ENCODE assay signal across 24 cellular contexts in the genomic region with DNA sequence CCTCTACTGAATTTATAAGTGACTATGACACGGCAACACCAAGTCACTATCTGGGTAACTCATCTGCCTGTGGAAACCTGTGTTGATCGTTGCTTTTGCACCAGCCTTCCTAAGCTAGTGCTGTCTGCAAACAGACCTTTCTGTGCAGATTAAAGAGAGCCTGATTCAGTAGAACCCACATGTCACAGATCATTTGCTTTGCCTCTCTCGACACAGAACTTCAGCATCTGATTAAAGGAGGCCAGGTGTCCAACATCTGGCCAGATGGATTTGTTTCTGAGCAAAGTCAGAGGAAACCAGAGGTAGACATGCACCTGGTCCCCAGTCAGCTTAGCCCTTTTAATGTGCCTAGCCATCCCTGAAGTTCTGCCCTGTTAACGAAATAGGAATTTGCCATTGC. TPM values are rescaled to one million over a fixed set of nuclear protein-coding genes. Genes with fewer than 3 reads are reported as not detected.
A peak's percentile ranks its signal among the peaks of the same experiment; 100 is the strongest.
DNase-seq lines count a peak whose midpoint lies in the region; ATAC-seq and TF ChIP-seq lines count a peak whose summit lies in the region.
"Had no signal": no experiment of that assay in that cellular context is flagged by ENCODE, and none has a peak within 500 bp of the region (broad histone marks: within the 10 kb centered on the region; RNA-seq: fewer than 3 reads in every experiment).

No MANE protein-coding gene starts in this region.

- no peaks in the 10 kb centered on the region for H3K9me3 Mint-ChIP-seq in naive thymus-derived CD8-positive, alpha-beta T cell
- no peaks in the 10 kb centered on the region for H3K9me3 Mint-ChIP-seq in CD4-positive, alpha-beta memory T cell
- H3K9me3 Mint-ChIP-seq: T-cell had no signal

- 0 out of 2 replicates have a peak overlapping the region, but pooled peaks have one; percentile 9 for H3K4me2 ChIP-seq in DOHH2 (ENCODE audit: low read length)
- H3K4me2 ChIP-seq: hepatocyte had no signal

- H3K27ac ChIP-seq in DOHH2 (ENCODE audit: low read depth, low read length) = no peak overlapping the region
- H3K27ac ChIP-seq in effector memory CD4-positive, alpha-beta T cell (ENCODE audit: insufficient read depth, low read length, poor library complexity, severe bottlenecking) = no peak overlapping the region
- H3K27ac ChIP-seq in CD4-positive, alpha-beta memory T cell (ENCODE audit: low read depth, low read length) = no peak overlapping the region
- H3K27ac ChIP-seq: esophagus squamous epithelium, hepatocyte had no signal

- H3K4me1 Mint-ChIP-seq in naive thymus-derived CD8-positive, alpha-beta T cell = no peaks in the 10 kb centered on the region
- H3K4me1 Mint-ChIP-seq in CD4-positive, alpha-beta memory T cell = no peaks in the 10 kb centered on the region
- H3K4me1 Mint-ChIP-seq: activated CD8-positive, alpha-beta memory T cell treated with anti-CD3 and anti-CD28 coated beads, Interleukin-2, amount 10 ng/mL, durations not matched to agents 7 days and 5 days; T-cell had no signal

- H3K36me3 Mint-ChIP-seq in naive thymus-derived CD8-positive, alpha-beta T cell = no peaks in the 10 kb centered on the region
- H3K36me3 Mint-ChIP-seq in CD4-positive, alpha-beta memory T cell = no peaks in the 10 kb centered on the region
- H3K36me3 Mint-ChIP-seq: activated CD8-positive, alpha-beta memory T cell treated with anti-CD3 and anti-CD28 coated beads, Interleukin-2, amount 10 ng/mL, durations not matched to agents 7 days and 5 days; T-cell; WTC11 had no signal

- ATAC-seq in GM19351 (IDR thresholded peaks at IDR 0.05; ENCODE audit: unreplicated experiment) (peak; percentile 56), HG02642 (IDR thresholded peaks at IDR 0.05; ENCODE audit: poor library complexity, unreplicated experiment) (peak; percentile 72), HG03378 (IDR thresholded peaks at IDR 0.05; ENCODE audit: unreplicated experiment) (peak; percentile 34)
- ATAC-seq in naive thymus-derived CD8-positive, alpha-beta T cell = no peak
- ATAC-seq in stimulated activated naive CD8-positive, alpha-beta T cell treated with anti-CD3 and anti-CD28 coated beads, Interleukin-15, Interleukin-2, amounts not matched to agents 100 U/mL and 50 U/mL, for 24 hours = no peak
- ATAC-seq: activated CD8-positive, alpha-beta memory T cell treated with anti-CD3 and anti-CD28 coated beads, Interleukin-2, amount 10 ng/mL, durations not matched to agents 7 days and 5 days; T-cell; WTC11 had no signal

- H3F3A ChIP-seq in DOHH2 (ENCODE audit: control insufficient read depth, insufficient read depth) = no peaks in the 10 kb centered on the region

- CTCF ChIA-PET in CD4-positive, alpha-beta memory T cell (lab: Charles Lee; ENCODE audit: partially characterized antibody) = interaction anchor here (0.9 to 1.6 kb wide), 3 partner anchors 14 to 21 kb away, joined by 3 to 4 read pairs (median 4); no protein-coding TSS in a partner anchor

- DNase-seq in effector memory CD4-positive, alpha-beta T cell = no peak
- no peak for DNase-seq in naive thymus-derived CD8-positive, alpha-beta T cell
- no peak for DNase-seq in stimulated activated naive CD8-positive, alpha-beta T cell treated with anti-CD3 and anti-CD28 coated beads, Interleukin-15, Interleukin-2, amounts not matched to agents 100 U/mL and 50 U/mL, for 24 hours
- DNase-seq in CD4-positive, alpha-beta memory T cell = no peak
- DNase-seq: ACHN; activated CD8-positive, alpha-beta memory T cell treated with anti-CD3 and anti-CD28 coated beads, Interleukin-2, amount 10 ng/mL, durations not matched to agents 7 days and 5 days; activated naive CD4-positive, alpha-beta T cell; cortex of kidney; esophagus squamous epithelium; NCI-H1092; NCI-H446; small intestine; stimulated activated naive CD4-positive, alpha-beta T cell treated with Interleukin-2 at 50 U/mL for 16 hours; T-cell had no signal

- peaks cover 16% of the 10 kb centered on the region for H3K4me1 ChIP-seq in DOHH2 (ENCODE audit: control insufficient read depth, low read length)
- no peaks in the 10 kb centered on the region for H3K4me1 ChIP-seq in effector memory CD4-positive, alpha-beta T cell (ENCODE audit: control insufficient read depth, insufficient read depth, low read length, poor library complexity, severe bottlenecking)
- no peaks in the 10 kb centered on the region for H3K4me1 ChIP-seq in CD4-positive, alpha-beta memory T cell (ENCODE audit: insufficient read depth, low read length)

- H3K27me3 Mint-ChIP-seq in naive thymus-derived CD8-positive, alpha-beta T cell = peaks cover 0 to 2% (median 0%) of the 10 kb centered on the region in 5 donors
- H3K27me3 Mint-ChIP-seq in CD4-positive, alpha-beta memory T cell = peaks cover 4 to 5% of the 10 kb centered on the region in 2 donors
- H3K27me3 Mint-ChIP-seq: activated CD8-positive, alpha-beta memory T cell treated with anti-CD3 and anti-CD28 coated beads, Interleukin-2, amount 10 ng/mL, durations not matched to agents 7 days and 5 days; T-cell had no signal

- no peaks in the 10 kb centered on the region for H4K20me1 ChIP-seq in DOHH2 (ENCODE audit: control insufficient read depth, insufficient read depth, low read depth, low read length)

- intact Hi-C loops in CD4-positive, alpha-beta memory T cell (cut with micrococcal nuclease) = no loop called here

- H3K4me3 Mint-ChIP-seq in naive thymus-derived CD8-positive, alpha-beta T cell = no peak overlapping the region
- H3K4me3 Mint-ChIP-seq in CD4-positive, alpha-beta memory T cell = no peak overlapping the region
- H3K4me3 Mint-ChIP-seq: activated CD8-positive, alpha-beta memory T cell treated with anti-CD3 and anti-CD28 coated beads, Interleukin-2, amount 10 ng/mL, durations not matched to agents 7 days and 5 days; T-cell; WTC11 had no signal

- H3K79me2 ChIP-seq in DOHH2 (ENCODE audit: control insufficient read depth, low read length) = no peaks in the 10 kb centered on the region
- H3K79me2 ChIP-seq: hepatocyte had no signal

- no peak overlapping the region for H3K4me3 ChIP-seq in DOHH2 (ENCODE audit: low read length)
- H3K4me3 ChIP-seq in effector memory CD4-positive, alpha-beta T cell (ENCODE audit: insufficient read depth, low read depth, low read length, poor library complexity, severe bottlenecking) = no peak overlapping the region
- H3K4me3 ChIP-seq in CD4-positive, alpha-beta memory T cell (ENCODE audit: low read length in 2 of 2) = no peak overlapping the region
- H3K4me3 ChIP-seq: esophagus squamous epithelium, hepatocyte had no signal

- no peaks in the 10 kb centered on the region for H3K36me3 ChIP-seq in DOHH2 (ENCODE audit: control insufficient read depth, low read length)
- H3K36me3 ChIP-seq in effector memory CD4-positive, alpha-beta T cell (ENCODE audit: control insufficient read depth, insufficient read depth, low read length) = no peaks in the 10 kb centered on the region
- H3K36me3 ChIP-seq in CD4-positive, alpha-beta memory T cell (ENCODE audit: insufficient read depth, low read length) = no peaks in the 10 kb centered on the region
- H3K36me3 ChIP-seq: esophagus squamous epithelium had no signal

- POLR2A ChIA-PET in naive thymus-derived CD8-positive, alpha-beta T cell (lab: Charles Lee) = no interaction called here
- POLR2A ChIA-PET in CD4-positive, alpha-beta memory T cell (lab: Charles Lee; ENCODE audit: partially characterized antibody) = no interaction called here

- H3K27ac Mint-ChIP-seq in naive thymus-derived CD8-positive, alpha-beta T cell = no peak overlapping the region
- H3K27ac Mint-ChIP-seq in CD4-positive, alpha-beta memory T cell = no peak overlapping the region
- H3K27ac Mint-ChIP-seq: activated CD8-positive, alpha-beta memory T cell treated with anti-CD3 and anti-CD28 coated beads, Interleukin-2, amount 10 ng/mL, durations not matched to agents 7 days and 5 days; T-cell; WTC11 had no signal

- H3K9me2 ChIP-seq in DOHH2 (replicated peaks; ENCODE audit: control insufficient read depth, low read length) = no peaks in the 10 kb centered on the region

- no peaks in the 10 kb centered on the region for H3K9me3 ChIP-seq in DOHH2 (ENCODE audit: control insufficient read depth, insufficient read depth, low read length)
- no peaks in the 10 kb centered on the region for H3K9me3 ChIP-seq in effector memory CD4-positive, alpha-beta T cell (ENCODE audit: control insufficient read depth, low read length)
- H3K9me3 ChIP-seq in CD4-positive, alpha-beta memory T cell (ENCODE audit: control insufficient read depth in 1 of 2, low read length in 2 of 2) = no peaks in the 10 kb centered on the region
- H3K9me3 ChIP-seq: esophagus squamous epithelium had no signal

- no peak for TF ChIP-seq CTCF in DOHH2 (IDR thresholded peaks at IDR 0.05; ENCODE audit: low read depth, low read length, poor library complexity, severe bottlenecking)

- H3K27me3 ChIP-seq in DOHH2 (ENCODE audit: control insufficient read depth, low read length) = no peaks in the 10 kb centered on the region
- H3K27me3 ChIP-seq in effector memory CD4-positive, alpha-beta T cell (replicated peaks; ENCODE audit: control insufficient read depth, insufficient read depth, low read length, poor library complexity, severe bottlenecking) = no peaks in the 10 kb centered on the region
- no peaks in the 10 kb centered on the region for H3K27me3 ChIP-seq in CD4-positive, alpha-beta memory T cell (ENCODE audit: insufficient read depth, low read length)
- H3K27me3 ChIP-seq: esophagus squamous epithelium, hepatocyte had no signal

RNA-seq across cellular contexts. Expression of gene TTR, which starts 15.0 kb away (rescaled TPM):
- total RNA-seq in naive thymus-derived CD8-positive, alpha-beta T cell = not detected
- polyA plus RNA-seq in naive thymus-derived CD8-positive, alpha-beta T cell = not detected
- total RNA-seq in CD4-positive, alpha-beta memory T cell = not detected
- not detected for polyA plus RNA-seq in CD4-positive, alpha-beta memory T cell
- total RNA-seq: activated CD8-positive, alpha-beta memory T cell treated with anti-CD3 and anti-CD28 coated beads, Interleukin-2, amount 10 ng/mL, durations not matched to agents 7 days and 5 days; astrocyte; esophagus squamous epithelium; G401; osteoblast; RPMI7951 had no signal

Comparison
In these comparisons a context has a peak if more than half of its experiments do, and no peak if none do; other contexts are left out.
1. ATAC-seq: peak in GM19351 (single experiment), HG02642 (single experiment) and HG03378 (single experiment); none in naive thymus-derived CD8-positive, alpha-beta T cell (0 of 2) and stimulated activated naive CD8-positive, alpha-beta T cell treated with anti-CD3 and anti-CD28 coated beads, Interleukin-15, Interleukin-2, amounts not matched to agents 100 U/mL and 50 U/mL, for 24 hours (single experiment).